ENCODE assay signal across 8 cellular contexts in genomic region chr10:63083904-63084689, GRCh38. TPM values are rescaled to one million over a fixed set of nuclear protein-coding genes. Genes with fewer than 3 reads are reported as not detected.
DNase-seq lines count a peak whose midpoint lies in the region; ATAC-seq and TF ChIP-seq lines count a peak whose summit lies in the region.

No MANE protein-coding gene starts in this region.

- POLR2A ChIA-PET in PC-3 (lab: Charles Lee; ENCODE audit: unreplicated experiment), result interaction anchor here (0.6 to 0.7 kb wide), 3 partner anchors 83 to 268 kb away, joined by 3 to 4 read pairs (median 3); partner anchors contain the start of gene EGR2

- H3K79me2 ChIP-seq in KMS-11 (ENCODE audit: insufficient read depth, low read depth) (no peaks in the 10 kb centered on the region), PC-3 (ENCODE audit: low read length) (no peaks in the 10 kb centered on the region)

- ATAC-seq in GM21367 (IDR thresholded peaks at IDR 0.05; ENCODE audit: unreplicated experiment), result peak; percentile 82
- ATAC-seq in PC-3, result peak; percentile 95
- ATAC-seq in HG03039 (IDR thresholded peaks at IDR 0.05; ENCODE audit: unreplicated experiment), result no peak

- H3F3A ChIP-seq in PC-3 (ENCODE audit: low read length, unreplicated experiment), result no peaks in the 10 kb centered on the region

- no peaks in the 10 kb centered on the region for H3K9me2 ChIP-seq in PC-3 (replicated peaks; ENCODE audit: low read length)

- TF ChIP-seq CTCF in KMS-11 (conservative IDR thresholded peaks at IDR 0.05; ENCODE audit: low read depth, low read length) (peak; percentile 82), PC-3 (conservative IDR thresholded peaks at IDR 0.05; ENCODE audit: low read depth, low read length) (peak; percentile 100), ovary (IDR thresholded peaks at IDR 0.05) (peak in 2 of 3 donors; percentile 53)

- intact Hi-C loops in PC-3 (cut with micrococcal nuclease) (loop anchor here (1.0 to 5.0 kb wide), 12 partner anchors 75 to 1812 kb away; no protein-coding TSS in a partner anchor), ovary (cut with DNase I) (loop anchor here in 1 of 4 donors (10.0 kb wide), 1 partner anchor 489 kb away; no protein-coding TSS in a partner anchor)

- H4K20me1 ChIP-seq in KMS-11 (ENCODE audit: insufficient read depth), result no peaks in the 10 kb centered on the region
- H4K20me1 ChIP-seq in PC-3 (ENCODE audit: low read length), result no peaks in the 10 kb centered on the region

- BruUV-seq in PC-3 (replicated peaks; lab: Mats Ljungman, UMichigan), result no TSS peak

- H3K36me3 ChIP-seq in KMS-11 (ENCODE audit: insufficient read depth) (no peaks in the 10 kb centered on the region), PC-3 (ENCODE audit: low read depth, low read length) (no peaks in the 10 kb centered on the region), ovary (no peaks in the 10 kb centered on the region)

- H3K4me2 ChIP-seq in KMS-11, result no peak overlapping the region
- H3K4me2 ChIP-seq in PC-3 (ENCODE audit: low read length), result no peak overlapping the region

- no peaks in the 10 kb centered on the region for H3K4me1 ChIP-seq in KMS-11 (ENCODE audit: low read depth, poor library complexity, severe bottlenecking)
- peaks cover 14% of the 10 kb centered on the region for H3K4me1 ChIP-seq in PC-3 (ENCODE audit: insufficient read depth, low read length)
- H3K4me1 ChIP-seq in ovary (ENCODE audit: insufficient read depth), result peaks cover 2% of the 10 kb centered on the region

- H3K4me3 ChIP-seq in KMS-11 (IDR thresholded peaks at IDR 0.05; ENCODE audit: insufficient read depth, low read depth, low read length) (no peak overlapping the region), PC-3 (ENCODE audit: low read length) (no peak overlapping the region), ovary (no peak overlapping the region)

- H2AFZ ChIP-seq in KMS-11 (ENCODE audit: low read depth) (no peak overlapping the region), PC-3 (ENCODE audit: low read length) (no peak overlapping the region)

- no peak overlapping the region for H3K27ac ChIP-seq in KMS-11
- H3K27ac ChIP-seq in PC-3 (ENCODE audit: low read length), result no peak overlapping the region
- H3K27ac ChIP-seq in ovary, result no peak overlapping the region

- DNase-seq in DMS 273 (lab: John Stamatoyannopoulos, UW; ENCODE audit: unreplicated experiment) (peak; percentile 79), PC-3 (peak; percentile 99), glomerular visceral epithelial cell (ENCODE audit: extremely low spot score) (peak; percentile 72), ovary (peak; percentile 33 to 70 (median 43))
- DNase-seq in activated T-helper 9 cell treated with anti-CD3 and anti-CD28 coated beads, Interleukin-2, amount 50 U/mL, for 16 hours (ENCODE audit: low read depth), result peak; percentile 8

- CTCF ChIA-PET in PC-3 (lab: Charles Lee), result interaction anchor here (0.5 to 2.4 kb wide), 20 partner anchors 12 to 1635 kb away, joined by 3 to 21 read pairs (median 5); partner anchors contain the start of gene EGR2

- H3K27me3 ChIP-seq in KMS-11 (ENCODE audit: insufficient read depth, low read depth), result no peaks in the 10 kb centered on the region
- H3K27me3 ChIP-seq in PC-3 (ENCODE audit: low read length), result no peaks in the 10 kb centered on the region
- H3K27me3 ChIP-seq in ovary, result no peaks in the 10 kb centered on the region

- H3K9me3 ChIP-seq in PC-3 (ENCODE audit: low read length), result no peaks in the 10 kb centered on the region
- H3K9me3 ChIP-seq in ovary, result no peaks in the 10 kb centered on the region

- H3K9ac ChIP-seq in KMS-11 (no peak overlapping the region), PC-3 (ENCODE audit: low read length) (no peak overlapping the region)

- TF ChIP-seq EP300 in ovary (IDR thresholded peaks at IDR 0.05), result no peak

- TF ChIP-seq POLR2A in ovary (IDR thresholded peaks at IDR 0.05), result no peak

- WGBS in ovary, 3 donors, result 2 to 7% (median 4%) methylated on average over 7 of the region's 7 CpGs

RNA-seq across cellular contexts. Expression of gene NRBF2, which starts 49.0 kb away (rescaled TPM):
- total RNA-seq in PC-3 (2014; rRNA removed), result 43.4 and 44.4 TPM in 2 replicates
- total RNA-seq in ovary, result 10 to 100 TPM in 4 of 7 donors, 1 to 10 TPM in 3; 4.8 to 16.7 (median 12.9) TPM
- 10 to 100 TPM; 11.7 to 21.4 TPM for polyA plus RNA-seq in ovary

Comparison
In these comparisons a context has a peak if more than half of its experiments do, and no peak if none do; other contexts are left out.
1. DNase-seq: peak in every context shown above with its lines; median percentile 99 in PC-3; 79 in DMS 273; 72 in glomerular visceral epithelial cell; 43 in ovary; 8 in activated T-helper 9 cell treated with anti-CD3 and anti-CD28 coated beads, Interleukin-2, amount 50 U/mL, for 16 hours.